ENCODE assay signal across 1 cellular context in the genomic region with DNA sequence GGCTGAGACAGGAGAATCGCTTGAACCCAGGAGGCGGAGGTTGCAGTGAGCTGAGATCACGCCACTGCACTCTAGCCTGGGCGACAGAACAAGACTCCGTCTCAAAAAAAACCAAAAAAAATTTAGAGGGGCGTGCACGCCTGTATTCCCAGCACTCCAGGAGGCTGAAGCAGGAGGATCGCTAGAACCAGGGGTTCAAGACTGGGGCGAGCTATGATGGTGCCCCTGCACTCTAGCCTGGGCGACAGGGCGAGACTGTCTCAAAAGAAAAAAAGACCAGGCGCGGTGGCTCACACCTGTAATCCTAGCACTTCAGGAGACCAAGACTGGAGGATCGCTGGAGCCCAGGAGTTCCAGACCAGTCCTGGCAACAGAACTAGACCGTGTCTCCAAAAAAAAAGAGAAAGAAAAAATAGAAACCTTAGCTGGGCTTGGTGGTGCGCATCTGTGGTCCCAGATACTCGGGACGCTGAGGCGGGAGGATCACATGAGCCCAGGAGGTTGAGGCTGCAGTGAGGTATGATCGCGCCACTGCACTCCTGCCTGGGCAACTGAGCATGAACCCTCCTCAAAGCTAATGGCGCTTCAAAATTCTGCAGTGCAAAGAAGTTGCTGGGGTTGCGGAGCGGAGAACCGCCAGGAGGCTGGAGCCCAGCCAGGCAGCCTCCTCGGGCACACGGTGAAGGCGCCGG.
A peak's percentile ranks its signal among the peaks of the same experiment; 100 is the strongest.
TF ChIP-seq lines count a peak whose summit lies in the region.

No MANE protein-coding gene starts in this region.

TF ChIP-seq in GM12878, 131 proteins besides CTCF, POLR2A, EP300 and RAD21:
- TF ChIP-seq E4F1 (IDR thresholded peaks at IDR 0.05; ENCODE audit: borderline replicate concordance, partially characterized antibody): peak; percentile 3
- TF ChIP-seq TAF1 (IDR thresholded peaks at IDR 0.05; ENCODE audit: borderline replicate concordance, low read depth, low read length): peak; percentile 35; the same call in 1 of the 2 replicates
- peak; percentile 63; the same call in 1 of the 2 replicates for TF ChIP-seq SIN3A (IDR thresholded peaks at IDR 0.05; ENCODE audit: low read depth, low read length)
- peak; percentile 16 for TF ChIP-seq DPF2 (IDR thresholded peaks at IDR 0.05)
- peak; percentile 45; the same call in 1 of the 2 replicates for TF ChIP-seq BACH1 (IDR thresholded peaks at IDR 0.05; ENCODE audit: borderline replicate concordance)
- no peak for TF ChIP-seq NR2C1 (IDR thresholded peaks at IDR 0.05)
- TF ChIP-seq BMI1 (IDR thresholded peaks at IDR 0.05; ENCODE audit: borderline replicate concordance): no peak
- 0 out of 2 replicates have a peak, but pooled peaks have one; percentile 11 for TF ChIP-seq IRF4 (IDR thresholded peaks at IDR 0.05; ENCODE audit: low read depth, low read length)
- 0 out of 2 replicates have a peak, but pooled peaks have one; percentile 26 for TF ChIP-seq PAX5 (IDR thresholded peaks at IDR 0.05; ENCODE audit: borderline replicate concordance, low read depth, low read length)
- no peak for TF ChIP-seq BHLHE40 (IDR thresholded peaks at IDR 0.05; ENCODE audit: borderline replicate concordance in 1 of 2, low read depth in 2 of 2, low read length in 1 of 2)
- TF ChIP-seq LARP7 (IDR thresholded peaks at IDR 0.05): peak; percentile 71; the same call in 1 of the 2 replicates
- TF ChIP-seq PAX8 (IDR thresholded peaks at IDR 0.05): peak; percentile 86; the same call in 1 of the 2 replicates
- TF ChIP-seq MEF2B (IDR thresholded peaks at IDR 0.05; ENCODE audit: partially characterized antibody, poor library complexity, severe bottlenecking): peak; percentile 18
- TF ChIP-seq CBX5 (IDR thresholded peaks at IDR 0.05; ENCODE audit: low read depth): 0 out of 2 replicates have a peak, but pooled peaks have one; percentile 70
- TF ChIP-seq, protein P1, sequence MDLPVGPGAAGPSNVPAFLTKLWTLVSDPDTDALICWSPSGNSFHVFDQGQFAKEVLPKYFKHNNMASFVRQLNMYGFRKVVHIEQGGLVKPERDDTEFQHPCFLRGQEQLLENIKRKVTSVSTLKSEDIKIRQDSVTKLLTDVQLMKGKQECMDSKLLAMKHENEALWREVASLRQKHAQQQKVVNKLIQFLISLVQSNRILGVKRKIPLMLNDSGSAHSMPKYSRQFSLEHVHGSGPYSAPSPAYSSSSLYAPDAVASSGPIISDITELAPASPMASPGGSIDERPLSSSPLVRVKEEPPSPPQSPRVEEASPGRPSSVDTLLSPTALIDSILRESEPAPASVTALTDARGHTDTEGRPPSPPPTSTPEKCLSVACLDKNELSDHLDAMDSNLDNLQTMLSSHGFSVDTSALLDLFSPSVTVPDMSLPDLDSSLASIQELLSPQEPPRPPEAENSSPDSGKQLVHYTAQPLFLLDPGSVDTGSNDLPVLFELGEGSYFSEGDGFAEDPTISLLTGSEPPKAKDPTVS (IDR thresholded peaks at IDR 0.05; ENCODE audit: low read depth, low read length): no peak
- TF ChIP-seq SMAD5 (IDR thresholded peaks at IDR 0.05; ENCODE audit: low read depth): no peak
- peak; percentile 53; the same call in 1 of the 2 replicates for TF ChIP-seq RB1 (IDR thresholded peaks at IDR 0.05; ENCODE audit: borderline replicate concordance)
- 0 out of 2 replicates have a peak, but pooled peaks have one; percentile 2 for TF ChIP-seq GATAD2B (conservative IDR thresholded peaks at IDR 0.05; ENCODE audit: low read depth)
- TF ChIP-seq, protein P2, sequence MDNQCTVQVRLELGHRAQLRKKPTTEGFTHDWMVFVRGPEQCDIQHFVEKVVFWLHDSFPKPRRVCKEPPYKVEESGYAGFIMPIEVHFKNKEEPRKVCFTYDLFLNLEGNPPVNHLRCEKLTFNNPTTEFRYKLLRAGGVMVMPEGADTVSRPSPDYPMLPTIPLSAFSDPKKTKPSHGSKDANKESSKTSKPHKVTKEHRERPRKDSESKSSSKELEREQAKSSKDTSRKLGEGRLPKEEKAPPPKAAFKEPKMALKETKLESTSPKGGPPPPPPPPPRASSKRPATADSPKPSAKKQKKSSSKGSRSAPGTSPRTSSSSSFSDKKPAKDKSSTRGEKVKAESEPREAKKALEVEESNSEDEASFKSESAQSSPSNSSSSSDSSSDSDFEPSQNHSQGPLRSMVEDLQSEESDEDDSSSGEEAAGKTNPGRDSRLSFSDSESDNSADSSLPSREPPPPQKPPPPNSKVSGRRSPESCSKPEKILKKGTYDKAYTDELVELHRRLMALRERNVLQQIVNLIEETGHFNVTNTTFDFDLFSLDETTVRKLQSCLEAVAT (IDR thresholded peaks at IDR 0.05): no peak
- TF ChIP-seq CHD2 (IDR thresholded peaks at IDR 0.05; ENCODE audit: borderline replicate concordance, low read depth, low read length): 0 out of 2 replicates have a peak, but pooled peaks have one; percentile 60
- TF ChIP-seq MTA2 (IDR thresholded peaks at IDR 0.05; ENCODE audit: low read depth): peak; percentile 26; the same call in 1 of the 2 replicates
- 0 out of 2 replicates have a peak, but pooled peaks have one; percentile 10 for TF ChIP-seq SMC3 (IDR thresholded peaks at IDR 0.05; ENCODE audit: borderline replicate concordance, low read length)
- TF ChIP-seq ATF3 (IDR thresholded peaks at IDR 0.05; ENCODE audit: borderline replicate concordance, extremely low read depth, low read depth, low read length): no peak
- TF ChIP-seq HDGF (IDR thresholded peaks at IDR 0.05): no peak
- TF ChIP-seq, protein P3, sequence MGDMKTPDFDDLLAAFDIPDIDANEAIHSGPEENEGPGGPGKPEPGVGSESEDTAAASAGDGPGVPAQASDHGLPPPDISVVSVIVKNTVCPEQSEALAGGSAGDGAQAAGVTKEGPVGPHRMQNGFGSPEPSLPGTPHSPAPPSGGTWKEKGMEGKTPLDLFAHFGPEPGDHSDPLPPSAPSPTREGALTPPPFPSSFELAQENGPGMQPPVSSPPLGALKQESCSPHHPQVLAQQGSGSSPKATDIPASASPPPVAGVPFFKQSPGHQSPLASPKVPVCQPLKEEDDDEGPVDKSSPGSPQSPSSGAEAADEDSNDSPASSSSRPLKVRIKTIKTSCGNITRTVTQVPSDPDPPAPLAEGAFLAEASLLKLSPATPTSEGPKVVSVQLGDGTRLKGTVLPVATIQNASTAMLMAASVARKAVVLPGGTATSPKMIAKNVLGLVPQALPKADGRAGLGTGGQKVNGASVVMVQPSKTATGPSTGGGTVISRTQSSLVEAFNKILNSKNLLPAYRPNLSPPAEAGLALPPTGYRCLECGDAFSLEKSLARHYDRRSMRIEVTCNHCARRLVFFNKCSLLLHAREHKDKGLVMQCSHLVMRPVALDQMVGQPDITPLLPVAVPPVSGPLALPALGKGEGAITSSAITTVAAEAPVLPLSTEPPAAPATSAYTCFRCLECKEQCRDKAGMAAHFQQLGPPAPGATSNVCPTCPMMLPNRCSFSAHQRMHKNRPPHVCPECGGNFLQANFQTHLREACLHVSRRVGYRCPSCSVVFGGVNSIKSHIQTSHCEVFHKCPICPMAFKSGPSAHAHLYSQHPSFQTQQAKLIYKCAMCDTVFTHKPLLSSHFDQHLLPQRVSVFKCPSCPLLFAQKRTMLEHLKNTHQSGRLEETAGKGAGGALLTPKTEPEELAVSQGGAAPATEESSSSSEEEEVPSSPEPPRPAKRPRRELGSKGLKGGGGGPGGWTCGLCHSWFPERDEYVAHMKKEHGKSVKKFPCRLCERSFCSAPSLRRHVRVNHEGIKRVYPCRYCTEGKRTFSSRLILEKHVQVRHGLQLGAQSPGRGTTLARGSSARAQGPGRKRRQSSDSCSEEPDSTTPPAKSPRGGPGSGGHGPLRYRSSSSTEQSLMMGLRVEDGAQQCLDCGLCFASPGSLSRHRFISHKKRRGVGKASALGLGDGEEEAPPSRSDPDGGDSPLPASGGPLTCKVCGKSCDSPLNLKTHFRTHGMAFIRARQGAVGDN (IDR thresholded peaks at IDR 0.05): peak; percentile 59; the same call in 1 of the 2 replicates
- TF ChIP-seq SMARCA5 (IDR thresholded peaks at IDR 0.05): peak; percentile 77
- TF ChIP-seq RFX5 (IDR thresholded peaks at IDR 0.05; ENCODE audit: low read depth, low read length): no peak
- peak; percentile 80; the same call in 1 of the 2 replicates for TF ChIP-seq NKRF (conservative IDR thresholded peaks at IDR 0.05)
- TF ChIP-seq, protein P4, sequence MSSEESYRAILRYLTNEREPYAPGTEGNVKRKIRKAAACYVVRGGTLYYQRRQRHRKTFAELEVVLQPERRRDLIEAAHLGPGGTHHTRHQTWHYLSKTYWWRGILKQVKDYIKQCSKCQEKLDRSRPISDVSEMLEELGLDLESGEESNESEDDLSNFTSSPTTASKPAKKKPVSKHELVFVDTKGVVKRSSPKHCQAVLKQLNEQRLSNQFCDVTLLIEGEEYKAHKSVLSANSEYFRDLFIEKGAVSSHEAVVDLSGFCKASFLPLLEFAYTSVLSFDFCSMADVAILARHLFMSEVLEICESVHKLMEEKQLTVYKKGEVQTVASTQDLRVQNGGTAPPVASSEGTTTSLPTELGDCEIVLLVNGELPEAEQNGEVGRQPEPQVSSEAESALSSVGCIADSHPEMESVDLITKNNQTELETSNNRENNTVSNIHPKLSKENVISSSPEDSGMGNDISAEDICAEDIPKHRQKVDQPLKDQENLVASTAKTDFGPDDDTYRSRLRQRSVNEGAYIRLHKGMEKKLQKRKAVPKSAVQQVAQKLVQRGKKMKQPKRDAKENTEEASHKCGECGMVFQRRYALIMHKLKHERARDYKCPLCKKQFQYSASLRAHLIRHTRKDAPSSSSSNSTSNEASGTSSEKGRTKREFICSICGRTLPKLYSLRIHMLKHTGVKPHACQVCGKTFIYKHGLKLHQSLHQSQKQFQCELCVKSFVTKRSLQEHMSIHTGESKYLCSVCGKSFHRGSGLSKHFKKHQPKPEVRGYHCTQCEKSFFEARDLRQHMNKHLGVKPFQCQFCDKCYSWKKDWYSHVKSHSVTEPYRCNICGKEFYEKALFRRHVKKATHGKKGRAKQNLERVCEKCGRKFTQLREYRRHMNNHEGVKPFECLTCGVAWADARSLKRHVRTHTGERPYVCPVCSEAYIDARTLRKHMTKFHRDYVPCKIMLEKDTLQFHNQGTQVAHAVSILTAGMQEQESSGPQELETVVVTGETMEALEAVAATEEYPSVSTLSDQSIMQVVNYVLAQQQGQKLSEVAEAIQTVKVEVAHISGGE (CRISPR knock-in tag; IDR thresholded peaks at IDR 0.05): peak; percentile 36; the same call in 1 of the 2 replicates
- peak; percentile 61 for TF ChIP-seq RAD51 (IDR thresholded peaks at IDR 0.05)
